ENCODE assay signal across 8 cellular contexts in the genomic region with DNA sequence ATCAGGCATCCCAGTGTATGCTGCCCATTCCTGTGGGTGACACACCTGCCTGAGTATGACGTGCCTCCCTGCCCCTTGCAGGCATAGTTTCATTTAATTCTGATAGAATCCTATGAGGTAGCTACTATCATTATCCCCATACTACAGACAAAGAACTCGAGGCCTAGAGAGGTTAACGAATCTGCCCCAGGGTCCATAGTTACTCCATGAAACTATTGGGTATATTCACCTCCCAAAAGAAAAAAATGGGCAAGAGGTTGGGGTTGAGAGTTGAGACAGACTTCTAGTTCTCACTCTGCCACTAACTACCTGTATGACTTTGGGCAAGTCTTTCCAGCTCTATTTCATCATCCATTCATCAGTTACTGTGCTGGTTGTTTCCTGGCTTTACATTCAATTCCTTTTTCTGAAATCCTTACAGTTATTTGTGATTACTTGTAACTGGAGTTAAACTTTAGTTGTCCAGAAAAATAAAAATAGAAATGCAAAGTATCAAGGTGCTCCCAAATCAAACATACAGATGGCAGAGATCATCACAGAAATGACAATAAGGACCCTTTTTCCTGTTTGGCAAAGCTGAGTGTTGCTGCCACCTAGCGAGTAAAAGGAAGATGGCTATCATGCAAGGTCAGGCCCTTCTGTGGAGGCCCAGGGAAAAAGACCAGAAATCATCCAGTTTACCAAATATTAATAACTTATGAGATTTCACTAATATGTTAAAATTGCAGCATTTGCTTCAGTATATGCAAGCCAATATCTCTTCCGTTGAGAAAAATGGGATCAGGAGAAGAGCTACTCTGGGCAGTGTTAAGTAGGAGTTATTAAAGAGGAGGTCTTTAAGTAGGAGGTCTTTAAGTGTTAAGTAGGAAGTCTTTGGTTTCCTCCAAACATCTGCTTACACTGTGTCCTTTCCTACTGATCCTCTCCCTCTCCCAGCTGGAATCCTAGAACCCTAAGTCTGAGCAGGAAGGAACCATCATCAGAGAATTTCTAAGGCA. TPM values are rescaled to one million over a fixed set of nuclear protein-coding genes. Genes with fewer than 3 reads are reported as not detected.
DNase-seq lines count a peak whose midpoint lies in the region; ATAC-seq and TF ChIP-seq lines count a peak whose summit lies in the region.

No MANE protein-coding gene starts in this region.

- TF ChIP-seq CTCF in AG09309 (IDR thresholded peaks at IDR 0.05; ENCODE audit: control insufficient read depth, insufficient read depth, low read depth, low read length, missing control alignments): peak; percentile 84

- no peak overlapping the region for H3K27ac Mint-ChIP-seq in activated naive CD8-positive, alpha-beta T cell treated with anti-CD3 and anti-CD28 coated beads for 36 hours

- ATAC-seq in GM18519 (IDR thresholded peaks at IDR 0.05; ENCODE audit: low FRiP score, unreplicated experiment) (peak; percentile 76), HG03442 (IDR thresholded peaks at IDR 0.05; ENCODE audit: unreplicated experiment) (peak; percentile 68)

- H3K4me3 Mint-ChIP-seq in activated naive CD8-positive, alpha-beta T cell treated with anti-CD3 and anti-CD28 coated beads for 36 hours: no peak overlapping the region

- peaks cover 5% of the 10 kb centered on the region for H3K4me1 Mint-ChIP-seq in activated naive CD8-positive, alpha-beta T cell treated with anti-CD3 and anti-CD28 coated beads for 36 hours

- in situ Hi-C loops in SK-MEL-5 (cut with HindIII; ENCODE audit: low pct_unique_long_range_greater_than_20kb, low sequenced_read_pairs): no loop called here

- H3K36me3 Mint-ChIP-seq in activated naive CD8-positive, alpha-beta T cell treated with anti-CD3 and anti-CD28 coated beads for 36 hours: no peaks in the 10 kb centered on the region

- H3K9me3 Mint-ChIP-seq in activated naive CD8-positive, alpha-beta T cell treated with anti-CD3 and anti-CD28 coated beads for 36 hours: no peaks in the 10 kb centered on the region

- DNase-seq in AG09309 (ENCODE audit: low read depth): no peak
- DNase-seq in SK-MEL-5 (ENCODE audit: low read depth, low spot score): peak; percentile 56
- peak; percentile 10 for DNase-seq in activated naive CD8-positive, alpha-beta T cell treated with anti-CD3 and anti-CD28 coated beads for 36 hours
- peak; percentile 15 for DNase-seq in iPS-NIHi11 (ENCODE audit: low spot score)
- peak; percentile 32 to 48 for DNase-seq in stimulated activated CD4-positive, alpha-beta T cell treated with anti-CD3 and anti-CD28 coated beads, Interleukin-2, amount 100 ng/mL, for 24 hours
- DNase-seq in COR-L47 (lab: John Stamatoyannopoulos, UW): no peak

- no peak overlapping the region for H3K4me3 ChIP-seq in AG09309 (ENCODE audit: control insufficient read depth, low read depth, low read length)

- H3K27me3 Mint-ChIP-seq in activated naive CD8-positive, alpha-beta T cell treated with anti-CD3 and anti-CD28 coated beads for 36 hours: no peaks in the 10 kb centered on the region

RNA-seq across cellular contexts. Expression of a gene that starts 17.1 kb away (rescaled TPM):
- total RNA-seq in SK-MEL-5 (2014; rRNA removed; shearing (Covaris generic)): 27.8 and 28.0 TPM in 2 replicates
- 13.9 and 20.6 TPM in 2 replicates for polyA plus RNA-seq in SK-MEL-5 (2015; cell fraction: cytosol; rRNA removed)
- polyA plus RNA-seq in SK-MEL-5 (2015; cell fraction: nucleus; rRNA removed): 16.0 and 19.8 TPM in 2 replicates
- total RNA-seq in activated naive CD8-positive, alpha-beta T cell treated with anti-CD3 and anti-CD28 coated beads for 36 hours: 10 to 100 TPM; 17.8 to 17.9 TPM

RNA-seq across cellular contexts. Expression of a gene that starts 32.4 kb away (rescaled TPM):
- total RNA-seq in SK-MEL-5 (2014; rRNA removed; shearing (Covaris generic)): not detected in 2 replicates
- not detected in 2 replicates for polyA plus RNA-seq in SK-MEL-5 (2015; cell fraction: cytosol; rRNA removed)
- polyA plus RNA-seq in SK-MEL-5 (2015; cell fraction: nucleus; rRNA removed): not detected in 2 replicates
- total RNA-seq in activated naive CD8-positive, alpha-beta T cell treated with anti-CD3 and anti-CD28 coated beads for 36 hours: not detected

Comparison
In these comparisons a context has a peak if more than half of its experiments do, and no peak if none do; other contexts are left out.
1. DNase-seq: peak in SK-MEL-5 (single experiment), activated naive CD8-positive, alpha-beta T cell treated with anti-CD3 and anti-CD28 coated beads for 36 hours (single experiment), iPS-NIHi11 (single experiment) and stimulated activated CD4-positive, alpha-beta T cell treated with anti-CD3 and anti-CD28 coated beads, Interleukin-2, amount 100 ng/mL, for 24 hours (2 of 2); none in AG09309 (single experiment) and COR-L47 (single experiment).